In genomic region chr6:95364016-95364604, GRCh38 we compare ENCODE assay signal across 8 cellular contexts.
DNase-seq lines count a peak whose midpoint lies in the region; ATAC-seq, FAIRE-seq and TF ChIP-seq lines count a peak whose summit lies in the region.

No MANE protein-coding gene starts in this region.

- FAIRE-seq in GM19239 (lab: Jason Lieb, UNC) = no peak

- peaks cover 16% of the 10 kb centered on the region for H3K9me3 Mint-ChIP-seq in endodermal cell

- WGBS in endodermal cell (ENCODE audit: insufficient coverage in 1 of 2, insufficient read length in 1 of 2), 2 experiments = 57% methylated on average over 2 of the region's 4 CpGs; no CpG with 5 or more reads in 1 of the 2 experiments
- WGBS in gastroesophageal sphincter (ENCODE audit: low coverage in 1 of 2), 2 donors = 65 to 66% methylated on average over 4 of the region's 4 CpGs

- H3K27ac Mint-ChIP-seq in endodermal cell = no peak overlapping the region

- peaks cover 32% of the 10 kb centered on the region for H3K36me3 Mint-ChIP-seq in endodermal cell (ENCODE audit: low read depth)

- H3K27ac ChIP-seq in C4-2B (no peak overlapping the region), endodermal cell (ENCODE audit: low read depth, low read length) (no peak overlapping the region), gastroesophageal sphincter (no peak overlapping the region)

- H3K4me1 ChIP-seq in endodermal cell (ENCODE audit: control insufficient read depth, insufficient read depth, low read length) (peaks cover 7% of the 10 kb centered on the region), gastroesophageal sphincter (no peaks in the 10 kb centered on the region)

- no peak overlapping the region for H3K9ac ChIP-seq in endodermal cell (ENCODE audit: extremely low read depth, low read length, poor library complexity, severe bottlenecking)

- TF ChIP-seq EP300 in gastroesophageal sphincter (IDR thresholded peaks at IDR 0.05) = no peak

- no peaks in the 10 kb centered on the region for H3K27me3 Mint-ChIP-seq in endodermal cell (ENCODE audit: insufficient read depth)

- H3K9me3 ChIP-seq in endodermal cell (ENCODE audit: control insufficient read depth, low read length) (peaks cover 27% of the 10 kb centered on the region), gastroesophageal sphincter (no peaks in the 10 kb centered on the region)

- no peaks in the 10 kb centered on the region for H3K27me3 ChIP-seq in endodermal cell (ENCODE audit: control insufficient read depth, insufficient read depth, low read length, poor library complexity, severe bottlenecking)
- no peaks in the 10 kb centered on the region for H3K27me3 ChIP-seq in gastroesophageal sphincter

- DNase-seq in GM19239 (ENCODE audit: insufficient read length, low spot score) = peak; percentile 1
- peak; percentile 28 for DNase-seq in NCI-H510A treated with DMSO at 0.1 percent for 48 hours (lab: John Stamatoyannopoulos, UW)
- DNase-seq in endodermal cell = no peak
- peak; percentile 73 for DNase-seq in superior temporal gyrus (ENCODE audit: extremely low spot score)
- DNase-seq in activated gamma-delta T cell (lab: John Stamatoyannopoulos, UW) = no peak

- TF ChIP-seq POLR2A in gastroesophageal sphincter (IDR thresholded peaks at IDR 0.05) = no peak

- ATAC-seq in HG03175 (IDR thresholded peaks at IDR 0.05; ENCODE audit: unreplicated experiment) (peak; percentile 93), gastroesophageal sphincter (no peak)

- peaks cover 33% of the 10 kb centered on the region for H3K4me1 Mint-ChIP-seq in endodermal cell

- H3K4me3 ChIP-seq in endodermal cell (ENCODE audit: low read length) (no peak overlapping the region), gastroesophageal sphincter (no peak overlapping the region)

- H3K4me3 Mint-ChIP-seq in endodermal cell = no peak overlapping the region

- H3K36me3 ChIP-seq in endodermal cell (ENCODE audit: control insufficient read depth, insufficient read depth, low read length) (peaks cover 11% of the 10 kb centered on the region), gastroesophageal sphincter (no peaks in the 10 kb centered on the region)

- TF ChIP-seq CTCF in C4-2B (conservative IDR thresholded peaks at IDR 0.05) (peak; percentile 71), endodermal cell (conservative IDR thresholded peaks at IDR 0.05) (peak; percentile 79), gastroesophageal sphincter (IDR thresholded peaks at IDR 0.05) (peak in 1 of 4 experiments; percentile 18)

Comparison
In these comparisons a context has a peak if more than half of its experiments do, and no peak if none do; other contexts are left out.
1. DNase-seq: peak in GM19239 (single experiment), NCI-H510A treated with DMSO at 0.1 percent for 48 hours (single experiment) and superior temporal gyrus (single experiment); none in endodermal cell (single experiment) and activated gamma-delta T cell (single experiment).